In the genomic region with DNA sequence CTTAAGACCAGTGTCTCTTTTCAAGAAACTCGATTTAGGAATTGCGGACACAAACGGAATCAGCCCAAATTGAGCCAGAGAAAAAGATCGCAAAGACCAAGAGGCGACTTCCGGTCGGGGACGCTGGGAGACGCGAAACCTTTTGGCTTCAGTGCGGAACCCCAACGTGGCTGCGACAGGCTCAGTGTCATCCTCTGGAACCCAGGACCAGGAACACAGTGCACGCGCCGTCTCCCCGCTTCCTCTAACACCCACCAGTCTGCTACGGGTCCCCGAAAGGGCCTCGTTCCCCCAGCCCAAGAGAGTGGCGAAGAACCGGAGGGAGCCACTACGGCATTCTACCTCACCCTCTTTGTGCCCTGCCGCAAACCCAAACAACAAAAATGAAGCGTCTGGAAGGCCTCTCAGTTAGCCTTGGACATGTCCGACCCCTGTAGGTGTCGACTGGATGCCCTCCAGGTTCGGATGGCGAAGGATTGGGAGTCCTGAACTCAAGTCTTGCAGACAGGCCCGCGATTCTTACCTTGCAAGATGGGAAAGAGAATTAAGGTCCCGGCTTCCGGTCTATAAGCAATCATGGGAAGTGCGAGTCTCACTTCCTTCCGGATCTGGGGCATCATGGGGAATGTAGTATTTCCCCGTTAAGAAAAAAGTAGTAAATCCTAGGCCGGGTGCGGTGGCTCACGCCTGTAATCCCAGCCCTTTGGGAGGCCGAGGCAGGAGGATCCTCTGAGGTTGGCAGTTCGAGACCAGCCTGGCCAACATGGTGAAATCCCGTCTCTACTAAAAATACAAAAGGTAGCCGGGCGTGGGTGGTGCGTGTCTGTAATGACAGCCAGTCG, we compare ENCODE assay signal across 8 cellular contexts. TPM values are rescaled to one million over a fixed set of nuclear protein-coding genes. Genes with fewer than 3 reads are reported as not detected.
A peak's percentile ranks its signal among the peaks of the same experiment; 100 is the strongest.
DNase-seq lines count a peak whose midpoint lies in the region; ATAC-seq and TF ChIP-seq lines count a peak whose summit lies in the region.

A gene (minus strand): TSS at position 542 of the 842 bp plus-strand sequence. CDS start 949 bp downstream, outside the sequence.

- CTCF ChIA-PET in activated CD8-positive, alpha-beta T cell treated with anti-CD3 and anti-CD28 coated beads for 36 hours (lab: Charles Lee): interaction anchor here (1.6 kb wide), 1 partner anchor 465 kb away, joined by 6 read pairs; no protein-coding TSS in a partner anchor

- H3K4me1 Mint-ChIP-seq in activated CD8-positive, alpha-beta T cell treated with anti-CD3 and anti-CD28 coated beads for 36 hours (ENCODE audit: low read depth): peaks cover 35% of the 10 kb centered on the region

- peak within 1 kb of the TSS; percentile 93 for H3K27ac ChIP-seq in lower lobe of right lung

- TF ChIP-seq CTCF in activated CD8-positive, alpha-beta T cell treated with anti-CD3 and anti-CD28 coated beads for 36 hours (IDR thresholded peaks at IDR 0.05): no peak
- TF ChIP-seq CTCF in lower lobe of right lung (IDR thresholded peaks at IDR 0.05): no peak

- no peaks in the 10 kb centered on the region for H3K27me3 Mint-ChIP-seq in activated CD8-positive, alpha-beta T cell treated with anti-CD3 and anti-CD28 coated beads for 36 hours

- peaks cover 40% of the 10 kb centered on the region for H3K36me3 ChIP-seq in lower lobe of right lung

- no peaks in the 10 kb centered on the region for H3K9me3 Mint-ChIP-seq in activated CD8-positive, alpha-beta T cell treated with anti-CD3 and anti-CD28 coated beads for 36 hours

- intact Hi-C loops in activated CD8-positive, alpha-beta T cell treated with anti-CD3 and anti-CD28 coated beads for 36 hours (cut with micrococcal nuclease): no loop called here
- intact Hi-C loops in lower lobe of right lung (cut with DNase I): no loop called here

- no peaks in the 10 kb centered on the region for H3K27me3 ChIP-seq in lower lobe of right lung (ENCODE audit: low read depth)

- H3K4me3 Mint-ChIP-seq in activated CD8-positive, alpha-beta T cell treated with anti-CD3 and anti-CD28 coated beads for 36 hours: peak within 1 kb of the TSS; percentile 99

- peak within 1 kb of the TSS; percentile 87 for H3K4me3 ChIP-seq in lower lobe of right lung

- H3K4me1 ChIP-seq in lower lobe of right lung: peaks cover 16% of the 10 kb centered on the region

- ATAC-seq in GM19372 (IDR thresholded peaks at IDR 0.05; ENCODE audit: low read depth, unreplicated experiment): peak; percentile 80
- peak; percentile 92 for ATAC-seq in activated CD8-positive, alpha-beta T cell treated with anti-CD3 and anti-CD28 coated beads for 36 hours
- ATAC-seq in lower lobe of right lung: peak; percentile 94 to 96

- peaks cover 53% of the 10 kb centered on the region for H3K36me3 Mint-ChIP-seq in activated CD8-positive, alpha-beta T cell treated with anti-CD3 and anti-CD28 coated beads for 36 hours (ENCODE audit: low read depth)

- no peaks in the 10 kb centered on the region for H3K9me3 ChIP-seq in lower lobe of right lung

- POLR2A ChIA-PET in activated CD8-positive, alpha-beta T cell treated with anti-CD3 and anti-CD28 coated beads for 36 hours (lab: Charles Lee): no interaction called here

- DNase-seq in C1 segment of cervical spinal cord (lab: John Stamatoyannopoulos, UW) (peak in 13 of 14 donors; percentile 34 to 92 (median 77)), HK-2 (ENCODE audit: unreplicated experiment) (peak; percentile 78), NCI-H82 treated with DMSO at 0.1 percent for 48 hours (lab: John Stamatoyannopoulos, UW; ENCODE audit: unreplicated experiment) (peak; percentile 91), lower lobe of right lung (peak; percentile 78)
- peak; percentile 85 for DNase-seq in activated CD8-positive, alpha-beta T cell treated with anti-CD3 and anti-CD28 coated beads for 36 hours
- DNase-seq in effector CD4-positive, alpha-beta T cell: peak; percentile 71
- DNase-seq in stimulated activated CD4-positive, alpha-beta T cell treated with anti-CD3 and anti-CD28 coated beads, TNF-alpha, amount 100 ng/mL, for 24 hours (ENCODE audit: low read depth in 3 of 3): peak; percentile 62 to 75 (median 68)

- H3K27ac Mint-ChIP-seq in activated CD8-positive, alpha-beta T cell treated with anti-CD3 and anti-CD28 coated beads for 36 hours: peak within 1 kb of the TSS; percentile 100

RNA-seq across cellular contexts. Expression of the gene that starts here (rescaled TPM):
- 1,000 to 10,000 TPM; 1,954 to 1,972 TPM for total RNA-seq in activated CD8-positive, alpha-beta T cell treated with anti-CD3 and anti-CD28 coated beads for 36 hours
- 896 TPM for total RNA-seq in lower lobe of right lung

Comparison
In these comparisons a context has a peak if more than half of its experiments do, and no peak if none do; other contexts are left out.
1. Peak in every context shown above with its lines: DNase-seq, ATAC-seq, H3K4me3 ChIP-seq and H3K27ac ChIP-seq.